In the genomic region with DNA sequence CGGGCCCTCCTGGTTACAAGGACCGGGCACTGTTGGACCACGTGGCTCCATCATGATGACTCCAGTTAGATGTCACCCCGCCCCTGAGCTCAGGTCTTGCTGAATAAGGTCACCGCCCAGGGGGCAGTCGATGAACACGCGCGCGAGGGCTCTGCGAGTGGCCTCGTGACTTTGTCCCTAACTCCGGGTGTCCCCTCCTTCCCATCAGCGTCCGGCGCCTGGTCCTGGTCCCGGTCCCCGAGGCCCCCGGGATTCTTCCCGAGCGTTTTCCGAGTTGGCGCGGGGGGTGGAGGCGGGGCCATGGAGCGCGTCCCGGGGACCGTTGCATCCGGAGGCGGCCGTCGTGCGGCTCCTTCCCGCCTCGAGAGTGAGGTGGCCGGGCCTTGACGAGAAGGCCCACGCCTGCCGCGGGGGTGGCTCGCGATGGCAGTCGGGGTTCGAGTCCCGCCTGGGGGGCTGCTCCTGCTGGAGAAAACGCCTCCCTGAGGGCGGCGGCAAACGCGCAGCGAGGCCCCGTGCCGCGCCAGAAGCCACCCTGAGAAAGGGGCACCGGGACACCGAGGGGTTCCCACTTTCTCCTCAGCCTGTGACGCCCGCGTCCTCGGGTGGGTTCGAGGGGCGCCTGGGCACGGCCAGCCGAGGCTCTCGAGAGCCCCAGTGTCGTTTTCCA, we compare ENCODE assay signal across 14 cellular contexts. TPM values are rescaled to one million over a fixed set of nuclear protein-coding genes. Genes with fewer than 3 reads are reported as not detected.
DNase-seq lines count a peak whose midpoint lies in the region; ATAC-seq, FAIRE-seq and TF ChIP-seq lines count a peak whose summit lies in the region.
"Had no signal": no experiment of that assay in that cellular context is flagged by ENCODE, and none has a peak within 500 bp of the region (broad histone marks: within the 10 kb centered on the region; RNA-seq: fewer than 3 reads in every experiment).

No MANE protein-coding gene starts in this region.

- DNase-seq in heart right ventricle, result no peak
- no peak for DNase-seq in cardiac septum (ENCODE audit: low spot score)
- no peak for DNase-seq in astrocyte (ENCODE audit: low read depth)
- DNase-seq in upper lobe of right lung, result no peak
- no peak for DNase-seq in cerebellar nuclear complex (lab: John Stamatoyannopoulos, UW)
- DNase-seq: cortex of kidney, DND-41 had no signal

- WGBS in heart right ventricle, 2 donors, result 4 to 5% methylated on average over 51 to 67 of the region's 67 CpGs
- 6 to 7% methylated on average over 56 to 64 of the region's 67 CpGs for WGBS in mesodermal cell (ENCODE audit: insufficient coverage in 2 of 2), 2 experiments

- no peak overlapping the region for H3K27ac Mint-ChIP-seq in astrocyte (ENCODE audit: unreplicated experiment)
- H3K27ac Mint-ChIP-seq: activated naive CD4-positive, alpha-beta T cell treated with anti-CD3 and anti-CD28 coated beads, Interleukin-2, amount 50 U/mL, for 24 hours; memory B cell had no signal

- no peaks in the 10 kb centered on the region for H3K79me2 ChIP-seq in astrocyte (ENCODE audit: insufficient read depth, low read length)

- peaks cover 11% of the 10 kb centered on the region for H3K4me1 Mint-ChIP-seq in astrocyte (ENCODE audit: low read depth, unreplicated experiment)
- H3K4me1 Mint-ChIP-seq: activated naive CD4-positive, alpha-beta T cell treated with anti-CD3 and anti-CD28 coated beads, Interleukin-2, amount 50 U/mL, for 24 hours; memory B cell had no signal

- H3K9me3 ChIP-seq in heart right ventricle (peaks cover 0 to 4% (median 0%) of the 10 kb centered on the region in 11 donors), astrocyte (ENCODE audit: insufficient read depth, low read depth, low read length) (no peaks in the 10 kb centered on the region), mesodermal cell (ENCODE audit: control insufficient read depth, low read length) (no peaks in the 10 kb centered on the region), upper lobe of right lung (no peaks in the 10 kb centered on the region)

- H3K36me3 ChIP-seq in heart right ventricle (no peaks in the 10 kb centered on the region), astrocyte (ENCODE audit: insufficient read depth, low read length) (no peaks in the 10 kb centered on the region), mesodermal cell (ENCODE audit: control insufficient read depth, insufficient read depth, low read length) (no peaks in the 10 kb centered on the region), upper lobe of right lung (no peaks in the 10 kb centered on the region)

- peaks cover 75% of the 10 kb centered on the region for H3K27me3 Mint-ChIP-seq in astrocyte (ENCODE audit: low read depth, unreplicated experiment)

- ATAC-seq in heart right ventricle (no peak), upper lobe of right lung (no peak), HG03175 (IDR thresholded peaks at IDR 0.05; ENCODE audit: unreplicated experiment) (no peak), GM19455 (IDR thresholded peaks at IDR 0.05; ENCODE audit: unreplicated experiment) (no peak)

- intact Hi-C loops in heart right ventricle (cut with DNase I) (no loop called here), cardiac septum (cut with DNase I) (no loop called here), upper lobe of right lung (cut with DNase I) (no loop called here)

- H3K27ac ChIP-seq in heart right ventricle (no peak overlapping the region), astrocyte (ENCODE audit: low read depth, low read length) (no peak overlapping the region), mesodermal cell (ENCODE audit: low read depth, low read length, severe bottlenecking) (no peak overlapping the region), upper lobe of right lung (no peak overlapping the region)

- no peak for FAIRE-seq in astrocyte (lab: Jason Lieb, UNC)
- FAIRE-seq: RCC 7860, urothelium cell line had no signal

- H3K36me3 Mint-ChIP-seq in astrocyte (ENCODE audit: low read depth, unreplicated experiment), result no peaks in the 10 kb centered on the region
- H3K36me3 Mint-ChIP-seq: activated naive CD4-positive, alpha-beta T cell treated with anti-CD3 and anti-CD28 coated beads, Interleukin-2, amount 50 U/mL, for 24 hours had no signal

- no peaks in the 10 kb centered on the region for H3K9me3 Mint-ChIP-seq in astrocyte (ENCODE audit: unreplicated experiment)
- H3K9me3 Mint-ChIP-seq: activated naive CD4-positive, alpha-beta T cell treated with anti-CD3 and anti-CD28 coated beads, Interleukin-2, amount 50 U/mL, for 24 hours had no signal

- H2AFZ ChIP-seq in astrocyte (ENCODE audit: low read depth, low read length), result no peak overlapping the region

- TF ChIP-seq CTCF in heart right ventricle (IDR thresholded peaks at IDR 0.05) (no peak), astrocyte (IDR thresholded peaks at IDR 0.05; ENCODE audit: insufficient read depth, low read depth, low read length) (no peak), upper lobe of right lung (IDR thresholded peaks at IDR 0.05) (no peak)

- H3K27me3 ChIP-seq in heart right ventricle, result peaks cover 6 to 79% (median 54%) of the 10 kb centered on the region in 7 donors
- H3K27me3 ChIP-seq in astrocyte (ENCODE audit: insufficient read depth, low read length), result peaks cover 26% of the 10 kb centered on the region
- H3K27me3 ChIP-seq in upper lobe of right lung, result peaks cover 59% of the 10 kb centered on the region

- no peak overlapping the region for H3K9ac ChIP-seq in astrocyte (ENCODE audit: low read length)

- no peak overlapping the region for H3K4me3 Mint-ChIP-seq in astrocyte (ENCODE audit: unreplicated experiment)
- H3K4me3 Mint-ChIP-seq: activated naive CD4-positive, alpha-beta T cell treated with anti-CD3 and anti-CD28 coated beads, Interleukin-2, amount 50 U/mL, for 24 hours; memory B cell had no signal

- H3K4me3 ChIP-seq in heart right ventricle (peak overlapping the region in 7 of 10 donors; percentile 3 to 32 (median 28)), astrocyte (ENCODE audit: insufficient read depth, low read depth, low read length) (no peak overlapping the region), mesodermal cell (ENCODE audit: extremely low read depth, insufficient read depth, low read length, poor library complexity, severe bottlenecking) (peak overlapping the region; percentile 5), upper lobe of right lung (peak overlapping the region; percentile 10)

- no peaks in the 10 kb centered on the region for H4K20me1 ChIP-seq in astrocyte (ENCODE audit: insufficient read depth, low read length)

- H3K4me1 ChIP-seq in heart right ventricle (peaks cover 0 to 17% (median 13%) of the 10 kb centered on the region in 9 donors), astrocyte (ENCODE audit: insufficient read depth, low read length) (peaks cover 7% of the 10 kb centered on the region), mesodermal cell (ENCODE audit: control insufficient read depth, insufficient read depth, low read length, poor library complexity, severe bottlenecking) (no peaks in the 10 kb centered on the region), upper lobe of right lung (peaks cover 7% of the 10 kb centered on the region)

- H3K4me2 ChIP-seq in astrocyte (ENCODE audit: low read length), result peak overlapping the region; percentile 60

RNA-seq across cellular contexts. Expression of a gene that starts 0.6 kb away (rescaled TPM):
- total RNA-seq in heart right ventricle, result 10 to 100 TPM in 1 of 10 donors, 1 to 10 TPM in 4, under 1 TPM in 5; 0.44 to 11.1 (median 1.3) TPM
- polyA plus RNA-seq in heart right ventricle, result 1 to 10 TPM; 5.6 to 6.7 TPM
- 0.43 TPM for total RNA-seq in cardiac septum
- total RNA-seq in astrocyte, result 2.4 and 4.2 TPM in 2 replicates
- polyA plus RNA-seq in mesodermal cell (2013, experiment 1 of 2), result 6.4 TPM
- polyA plus RNA-seq in mesodermal cell (2013, experiment 2 of 2), result 5.2 TPM
- total RNA-seq in upper lobe of right lung, result 2.1 TPM
